In the genomic region with DNA sequence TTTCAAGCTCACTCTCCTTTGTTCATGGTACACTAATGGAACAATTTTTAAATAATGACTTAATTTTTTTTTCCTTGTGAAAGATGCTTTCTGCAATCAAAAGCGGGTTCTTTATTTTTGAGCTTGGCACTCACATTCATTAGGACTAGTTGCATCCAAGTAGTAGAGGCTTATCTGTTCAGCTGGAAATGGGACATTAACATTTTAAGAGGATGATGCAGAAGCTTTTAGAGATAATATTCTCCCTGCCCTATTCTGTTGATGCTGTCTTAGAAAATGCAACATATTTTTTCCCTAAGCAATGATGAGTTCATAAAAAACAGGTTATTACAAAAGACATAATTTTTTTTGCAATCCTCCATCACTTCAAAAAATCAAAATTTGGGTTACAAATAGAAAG, we compare ENCODE assay signal across 20 cellular contexts.
"Had no signal": no experiment of that assay in that cellular context is flagged by ENCODE, and none has a peak within 500 bp of the region (broad histone marks: within the 10 kb centered on the region; RNA-seq: fewer than 3 reads in every experiment).

No MANE protein-coding gene starts in this region.

- H3K4me1 Mint-ChIP-seq: T-cell had no signal

- H3K36me3 ChIP-seq: SJCRH30 had no signal

- H3K4me1 ChIP-seq: SJCRH30 had no signal

- DNase-seq: KBM-7, NCI-H1092, NCI-H1105 treated with DMSO at 0.1 percent for 48 hours, NCI-H1417 treated with DMSO at 0.1 percent for 48 hours, NCI-H146, NCI-H1694 treated with DMSO at 0.1 percent for 48 hours, NCI-H1930, NCI-H2081 treated with DMSO at 0.1 percent for 48 hours, NCI-H2171, NCI-H226, NCI-H446, NCI-H510A, NCI-H524 treated with DMSO at 0.1 percent for 48 hours, NCI-H69, NCI-H774, SHP77 treated with DMSO at 0.1 percent for 48 hours, SJCRH30, SW 1271, T-cell had no signal

- H3K4me3 Mint-ChIP-seq: T-cell had no signal

- H3K27ac Mint-ChIP-seq: T-cell had no signal

- H3K4me3 ChIP-seq: SJCRH30 had no signal

- H3K27ac ChIP-seq: RWPE1, SJCRH30 had no signal

- H3K27me3 ChIP-seq: SJCRH30 had no signal

- H3K36me3 Mint-ChIP-seq: T-cell had no signal
